In the genomic region with DNA sequence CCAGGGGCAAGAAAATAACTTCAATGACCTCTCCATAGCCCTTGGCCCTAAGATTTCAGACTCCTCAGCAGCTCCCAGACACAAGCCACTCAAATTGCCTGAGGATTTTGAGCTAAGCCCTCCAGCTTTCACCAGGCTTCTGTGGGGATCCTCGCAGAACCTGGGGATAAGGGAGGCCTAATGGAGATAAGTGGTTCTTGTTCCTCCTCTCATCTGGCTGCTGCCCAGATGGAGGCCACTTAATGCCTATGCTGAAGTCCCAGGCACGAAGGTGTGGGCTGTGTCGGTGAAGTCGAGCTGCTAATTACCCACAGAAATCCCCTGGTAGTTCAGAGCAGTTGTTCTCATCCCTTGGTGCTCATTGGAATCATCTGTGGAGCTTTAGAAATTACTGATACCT, we compare ENCODE assay signal across 33 cellular contexts. TPM values are rescaled to one million over a fixed set of nuclear protein-coding genes. Genes with fewer than 3 reads are reported as not detected.
"Had no signal": no experiment of that assay in that cellular context is flagged by ENCODE, and none has a peak within 500 bp of the region (broad histone marks: within the 10 kb centered on the region; RNA-seq: fewer than 3 reads in every experiment).

No MANE protein-coding gene starts in this region.

- H3K4me3 ChIP-seq: ascending aorta, cardiac muscle cell, K562, Peyer's patch had no signal

- H3K4me3 Mint-ChIP-seq: activated CD4-positive, alpha-beta memory T cell treated with anti-CD3 and anti-CD28 coated beads, Interleukin-2, amount 10 ng/mL, durations not matched to agents 7 days and 5 days; activated CD8-positive, alpha-beta memory T cell treated with anti-CD3 and anti-CD28 coated beads, Interleukin-2, amount 10 ng/mL, durations not matched to agents 7 days and 5 days; activated naive CD8-positive, alpha-beta T cell treated with anti-CD3 and anti-CD28 coated beads, Interleukin-2, amount 10 ng/mL, durations not matched to agents 7 days and 5 days had no signal

- H3K4me1 ChIP-seq: ascending aorta, Peyer's patch had no signal

- DNase-seq: activated CD4-positive, alpha-beta memory T cell treated with anti-CD3 and anti-CD28 coated beads, Interleukin-2, amount 10 ng/mL, durations not matched to agents 7 days and 5 days; activated CD4-positive, alpha-beta T cell treated with anti-CD3 and anti-CD28 coated beads for 1 hour; activated CD4-positive, alpha-beta T cell treated with anti-CD3 and anti-CD28 coated beads for 48 hours; activated CD4-positive, CD25-positive, alpha-beta regulatory T cell; activated CD8-positive, alpha-beta memory T cell treated with anti-CD3 and anti-CD28 coated beads for 24 hours; activated CD8-positive, alpha-beta memory T cell treated with anti-CD3 and anti-CD28 coated beads, Interleukin-2, amount 10 ng/mL, durations not matched to agents 7 days and 5 days; activated CD8-positive, alpha-beta memory T cell treated with anti-CD3 and anti-CD28 coated beads, Interleukin-2, amount 50 U/mL, for 48 hours; activated effector memory CD4-positive, alpha-beta T cell treated with Interleukin-2 at 50 U/mL for 16 hours; activated naive CD4-positive, alpha-beta T cell treated with anti-CD3 and anti-CD28 coated beads, Interleukin-2, amount 50 U/mL, for 16 hours; activated naive CD8-positive, alpha-beta T cell treated with anti-CD3 and anti-CD28 coated beads, Interleukin-2, amount 10 ng/mL, durations not matched to agents 7 days and 5 days; activated T-cell treated with anti-CD3 and anti-CD28 coated beads, Interleukin-2, amount 50 U/mL, for 48 hours; amygdala; NCI-H1092 treated with DMSO at 0.1 percent for 48 hours; NCI-H1417; NCI-H146; NCI-H187; NCI-H2029 treated with DMSO at 0.1 percent for 48 hours; NCI-H2107; NCI-H510A; NCI-H69; NK-92 treated with Interleukin-12 subunit alpha and Interleukin-12 subunit beta, amount 100 ng/mL, for 24 hours; PC-3; Peyer's patch; RPMI8226; SW 1271; T-helper 1 cell; T-helper 2 cell; T-helper 9 cell had no signal

- H3K4me1 Mint-ChIP-seq: activated naive CD8-positive, alpha-beta T cell treated with anti-CD3 and anti-CD28 coated beads, Interleukin-2, amount 10 ng/mL, durations not matched to agents 7 days and 5 days had no signal

- H3K27ac ChIP-seq: ascending aorta, cardiac muscle cell, Peyer's patch, VCaP had no signal

- H3K9me3 Mint-ChIP-seq: activated CD4-positive, alpha-beta memory T cell treated with anti-CD3 and anti-CD28 coated beads, Interleukin-2, amount 10 ng/mL, durations not matched to agents 7 days and 5 days; activated naive CD8-positive, alpha-beta T cell treated with anti-CD3 and anti-CD28 coated beads, Interleukin-2, amount 10 ng/mL, durations not matched to agents 7 days and 5 days had no signal

- H3K27ac Mint-ChIP-seq: activated CD4-positive, alpha-beta memory T cell treated with anti-CD3 and anti-CD28 coated beads, Interleukin-2, amount 10 ng/mL, durations not matched to agents 7 days and 5 days; activated CD8-positive, alpha-beta memory T cell treated with anti-CD3 and anti-CD28 coated beads, Interleukin-2, amount 10 ng/mL, durations not matched to agents 7 days and 5 days; activated naive CD8-positive, alpha-beta T cell treated with anti-CD3 and anti-CD28 coated beads, Interleukin-2, amount 10 ng/mL, durations not matched to agents 7 days and 5 days had no signal

- H3K9me3 ChIP-seq: ascending aorta, Peyer's patch had no signal

- H3K27me3 ChIP-seq: ascending aorta, cardiac muscle cell, Peyer's patch had no signal

- H3K36me3 Mint-ChIP-seq: activated CD8-positive, alpha-beta memory T cell treated with anti-CD3 and anti-CD28 coated beads, Interleukin-2, amount 10 ng/mL, durations not matched to agents 7 days and 5 days; activated naive CD8-positive, alpha-beta T cell treated with anti-CD3 and anti-CD28 coated beads, Interleukin-2, amount 10 ng/mL, durations not matched to agents 7 days and 5 days had no signal

- H3K36me3 ChIP-seq: ascending aorta, cardiac muscle cell, Peyer's patch had no signal

RNA-seq across cellular contexts. Expression of a gene that starts 10.2 kb away (rescaled TPM):
- total RNA-seq: activated CD4-positive, alpha-beta memory T cell treated with anti-CD3 and anti-CD28 coated beads, Interleukin-2, amount 10 ng/mL, durations not matched to agents 7 days and 5 days; activated CD8-positive, alpha-beta memory T cell treated with anti-CD3 and anti-CD28 coated beads, Interleukin-2, amount 10 ng/mL, durations not matched to agents 7 days and 5 days; activated naive CD8-positive, alpha-beta T cell treated with anti-CD3 and anti-CD28 coated beads, Interleukin-2, amount 10 ng/mL, durations not matched to agents 7 days and 5 days; ascending aorta; K562; PC-3; Right ventricle myocardium inferior had no signal
- polyA plus RNA-seq: K562 had no signal
